In the genomic region with DNA sequence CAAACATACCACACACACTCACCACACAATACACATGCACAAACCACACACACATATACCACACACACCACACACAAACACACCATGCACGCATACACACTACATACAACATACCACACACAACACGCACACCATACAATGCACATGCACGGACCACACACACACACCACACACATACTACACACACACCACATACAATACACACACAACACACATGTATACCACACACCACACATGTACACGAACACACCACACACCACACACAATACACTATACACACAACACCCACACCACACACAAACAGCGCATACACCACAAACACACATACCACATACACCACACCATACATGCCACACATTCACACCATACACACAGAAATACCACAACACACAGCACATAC, we compare ENCODE assay signal across 2 cellular contexts.
TF ChIP-seq lines count a peak whose summit lies in the region.

No MANE protein-coding gene starts in this region.

TF ChIP-seq in IMR-90, 13 proteins besides CTCF, POLR2A, EP300 and RAD21:
- TF ChIP-seq RFX5 (IDR thresholded peaks at IDR 0.05; ENCODE audit: low read depth, low read length): no peak
- no peak for TF ChIP-seq MAFK (IDR thresholded peaks at IDR 0.05; ENCODE audit: low read depth, low read length)
- TF ChIP-seq CHD1 (IDR thresholded peaks at IDR 0.05; ENCODE audit: low read depth, low read length): no peak
- TF ChIP-seq, protein P1, sequence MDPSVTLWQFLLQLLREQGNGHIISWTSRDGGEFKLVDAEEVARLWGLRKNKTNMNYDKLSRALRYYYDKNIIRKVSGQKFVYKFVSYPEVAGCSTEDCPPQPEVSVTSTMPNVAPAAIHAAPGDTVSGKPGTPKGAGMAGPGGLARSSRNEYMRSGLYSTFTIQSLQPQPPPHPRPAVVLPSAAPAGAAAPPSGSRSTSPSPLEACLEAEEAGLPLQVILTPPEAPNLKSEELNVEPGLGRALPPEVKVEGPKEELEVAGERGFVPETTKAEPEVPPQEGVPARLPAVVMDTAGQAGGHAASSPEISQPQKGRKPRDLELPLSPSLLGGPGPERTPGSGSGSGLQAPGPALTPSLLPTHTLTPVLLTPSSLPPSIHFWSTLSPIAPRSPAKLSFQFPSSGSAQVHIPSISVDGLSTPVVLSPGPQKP (IDR thresholded peaks at IDR 0.05; ENCODE audit: borderline replicate concordance, low read depth, low read length): no peak

TF ChIP-seq in H1, 55 proteins besides CTCF, POLR2A, EP300 and RAD21:
- TF ChIP-seq TAF1 (IDR thresholded peaks at IDR 0.05; ENCODE audit: low read depth, low read length) (no peak), JUN (IDR thresholded peaks at IDR 0.05; ENCODE audit: low read depth, low read length) (no peak), TBP (IDR thresholded peaks at IDR 0.05; ENCODE audit: low read depth, low read length) (no peak), NANOG (IDR thresholded peaks at IDR 0.05; ENCODE audit: insufficient read depth, low read depth, low read length, poor library complexity, severe bottlenecking) (no peak), YY1 (IDR thresholded peaks at IDR 0.05; ENCODE audit: low read depth, low read length) (no peak)
